In genomic region chr4:6069845-6070709, GRCh38 we compare ENCODE assay signal across 1 cellular context.
TF ChIP-seq lines count a peak whose summit lies in the region.

No MANE protein-coding gene starts in this region.

TF ChIP-seq in H1, 55 proteins besides CTCF, POLR2A, EP300 and RAD21 (continued from another document):
- TF ChIP-seq CEBPB (IDR thresholded peaks at IDR 0.05; ENCODE audit: low read depth, low read length): no peak
- no peak for TF ChIP-seq ATF3 (IDR thresholded peaks at IDR 0.05; ENCODE audit: insufficient read depth, low read depth, low read length)
- no peak for TF ChIP-seq RNF2 (IDR thresholded peaks at IDR 0.05; ENCODE audit: borderline replicate concordance, low read depth, low read length, missing control alignments, poor library complexity, severe bottlenecking)
- no peak for TF ChIP-seq SAP30 (IDR thresholded peaks at IDR 0.05; ENCODE audit: insufficient read depth, insufficient replicate concordance, low read length)
- no peak for TF ChIP-seq POU5F1 (IDR thresholded peaks at IDR 0.05; ENCODE audit: low read depth, low read length)
- no peak for TF ChIP-seq KDM5A (IDR thresholded peaks at IDR 0.05; ENCODE audit: low read length)
- TF ChIP-seq KDM1A (IDR thresholded peaks at IDR 0.05; ENCODE audit: borderline replicate concordance, low read length): no peak
- TF ChIP-seq TEAD4 (IDR thresholded peaks at IDR 0.05; ENCODE audit: low read depth, low read length): no peak
- TF ChIP-seq SIX5 (IDR thresholded peaks at IDR 0.05; ENCODE audit: low read depth, low read length): no peak
- no peak for TF ChIP-seq RFX5 (IDR thresholded peaks at IDR 0.05; ENCODE audit: borderline replicate concordance, low read depth, low read length)
- no peak for TF ChIP-seq CHD7 (IDR thresholded peaks at IDR 0.05; ENCODE audit: insufficient replicate concordance, low read length)
- no peak for TF ChIP-seq GTF2F1 (IDR thresholded peaks at IDR 0.05; ENCODE audit: borderline replicate concordance, low read depth, low read length)
- no peak for TF ChIP-seq RXRA (IDR thresholded peaks at IDR 0.05; ENCODE audit: insufficient read depth, low read depth, low read length)
